In the genomic region with DNA sequence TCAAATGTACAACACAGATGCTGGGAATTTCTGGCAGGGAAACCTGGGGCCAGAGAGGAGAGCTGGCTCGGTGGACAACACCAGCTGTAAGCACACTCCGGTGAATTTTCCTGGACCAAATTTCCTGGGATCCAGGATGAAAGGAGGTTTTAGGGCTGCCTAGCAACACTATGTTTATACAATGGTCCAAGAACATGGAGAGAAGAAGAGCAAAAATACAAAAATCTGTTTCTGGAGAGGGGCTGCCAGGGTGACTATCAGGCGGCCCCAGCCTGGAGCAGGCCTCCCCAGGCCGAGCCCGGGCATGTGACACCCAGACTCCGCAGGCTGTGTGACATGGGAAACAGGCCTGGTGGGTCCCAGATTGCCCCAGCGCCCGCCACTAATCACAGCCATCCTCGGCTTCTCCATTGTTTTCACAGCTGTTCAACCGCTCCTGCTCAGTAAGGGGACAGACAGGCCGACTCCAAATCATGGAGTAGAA, we compare ENCODE assay signal across 14 cellular contexts.
DNase-seq lines count a peak whose midpoint lies in the region; ATAC-seq and TF ChIP-seq lines count a peak whose summit lies in the region.
"Had no signal": no experiment of that assay in that cellular context is flagged by ENCODE, and none has a peak within 500 bp of the region (broad histone marks: within the 10 kb centered on the region; RNA-seq: fewer than 3 reads in every experiment).

No MANE protein-coding gene starts in this region.

- peak in 7 of 8 donors; percentile 33 to 94 (median 91) for ATAC-seq in heart right ventricle
- ATAC-seq: stimulated activated naive CD8-positive, alpha-beta T cell treated with anti-CD3 and anti-CD28 coated beads, Interleukin-15, amount 100 ng/mL, for 72 hours had no signal

- WGBS in heart right ventricle, 2 donors = 36 to 39% methylated on average over 11 of the region's 11 CpGs

- peak overlapping the region in 8 of 10 donors; percentile 28 to 66 (median 60) for H3K27ac ChIP-seq in heart right ventricle
- H3K27ac ChIP-seq: C4-2B, hepatocyte, SK-N-MC had no signal

- intact Hi-C loops in heart right ventricle (cut with DNase I) = loop anchor here in 1 of 10 donors (5.0 to 10.0 kb wide), 2 partner anchors 122 to 1459 kb away; no protein-coding TSS in a partner anchor
- intact Hi-C loops in posterior cingulate gyrus (cut with DNase I) = no loop called here

- TF ChIP-seq CTCF in heart right ventricle (IDR thresholded peaks at IDR 0.05) = no peak
- no peak for TF ChIP-seq CTCF in GM13977 (IDR thresholded peaks at IDR 0.05; ENCODE audit: extremely low read depth, insufficient read depth, missing control alignments)

- DNase-seq in NCI-H1105 treated with DMSO at 0.1 percent for 48 hours (lab: John Stamatoyannopoulos, UW) (peak; percentile 96), SK-N-DZ (ENCODE audit: low spot score) (peak; percentile 72), heart right ventricle (peak; percentile 34 to 51), posterior cingulate gyrus (peak; percentile 15 to 88 (median 26)), HAP-1 (ENCODE audit: low spot score in 2 of 2) (no peak), SIG-M5 treated with dmso at 0.1 percent for 504 hours (lab: John Stamatoyannopoulos, UW; ENCODE audit: unreplicated experiment) (no peak), GM13977 (ENCODE audit: low spot score) (no peak)
- no peak for DNase-seq in activated CD4-positive, alpha-beta T cell treated with anti-CD3 and anti-CD28 coated beads, Interleukin-2, amount 50 U/mL, for 1 hour
- DNase-seq: activated T-cell treated with anti-CD3 and anti-CD28 coated beads for 4 hours; NCI-H524; stimulated activated naive CD8-positive, alpha-beta T cell treated with anti-CD3 and anti-CD28 coated beads, Interleukin-15, amount 100 ng/mL, for 72 hours had no signal

- H3K4me3 ChIP-seq in heart right ventricle (no peak overlapping the region), HAP-1 (no peak overlapping the region)
- H3K4me3 ChIP-seq: hepatocyte, SK-N-MC had no signal

- in situ Hi-C loops in HAP-1 (cut with MboI; ENCODE audit: low sequenced_read_pairs) = no loop called here
- in situ Hi-C loops in GM13977 (cut with MboI; ENCODE audit: low pct_unique_long_range_greater_than_20kb, low sequenced_read_pairs, unreplicated experiment) = no loop called here

- H3K9me3 ChIP-seq in heart right ventricle (peaks cover 0 to 8% (median 0%) of the 10 kb centered on the region in 11 donors), HAP-1 (no peaks in the 10 kb centered on the region)

- H3K4me1 ChIP-seq in heart right ventricle (peaks cover 0 to 19% (median 2%) of the 10 kb centered on the region in 9 donors), HAP-1 (no peaks in the 10 kb centered on the region)

- H3K27me3 ChIP-seq in heart right ventricle (no peaks in the 10 kb centered on the region), HAP-1 (ENCODE audit: low read depth) (no peaks in the 10 kb centered on the region)
- H3K27me3 ChIP-seq: hepatocyte had no signal

- no peaks in the 10 kb centered on the region for H3K36me3 ChIP-seq in heart right ventricle
- H3K36me3 ChIP-seq in HAP-1 (replicated peaks) = no peaks in the 10 kb centered on the region

Comparison
In these comparisons a context has a peak if more than half of its experiments do, and no peak if none do; other contexts are left out.
1. DNase-seq: peak in NCI-H1105 treated with DMSO at 0.1 percent for 48 hours (single experiment), SK-N-DZ (single experiment), heart right ventricle (2 of 2) and posterior cingulate gyrus (10 of 10); none in HAP-1 (0 of 2), SIG-M5 treated with dmso at 0.1 percent for 504 hours (single experiment), activated CD4-positive, alpha-beta T cell treated with anti-CD3 and anti-CD28 coated beads, Interleukin-2, amount 50 U/mL, for 1 hour (single experiment) and GM13977 (single experiment).